Comparison of ENCODE assay signal across 21 cellular contexts in the genomic region with DNA sequence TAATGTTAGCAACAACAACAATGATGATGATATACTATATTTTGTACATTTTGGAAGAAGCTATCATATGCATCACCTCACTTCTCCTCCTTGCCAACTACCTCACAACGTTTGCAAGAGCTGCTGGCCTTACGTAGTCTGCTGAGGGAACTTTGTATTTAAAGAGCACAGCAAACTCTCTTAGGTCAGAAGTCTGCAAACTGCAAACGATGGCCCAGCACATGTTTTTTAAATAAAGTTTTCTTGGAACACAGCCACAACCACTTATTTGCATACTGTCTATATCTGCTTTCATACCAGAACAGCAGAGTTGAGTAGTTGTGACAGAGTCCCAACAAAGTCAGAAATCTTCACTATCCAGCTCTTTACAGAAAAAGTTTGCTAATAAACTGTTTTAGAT.
"Had no signal": no experiment of that assay in that cellular context is flagged by ENCODE, and none has a peak within 500 bp of the region (broad histone marks: within the 10 kb centered on the region; RNA-seq: fewer than 3 reads in every experiment).

No MANE protein-coding gene starts in this region.

- H3K9me3 ChIP-seq: gastroesophageal sphincter, spleen, tibial artery, upper lobe of left lung, uterus had no signal

- H3K27me3 ChIP-seq: gastroesophageal sphincter, tibial artery, upper lobe of left lung, uterus had no signal

- H3K36me3 ChIP-seq: gastroesophageal sphincter, spleen, tibial artery, upper lobe of left lung, uterus had no signal

- H3K27ac ChIP-seq: dorsolateral prefrontal cortex, gastroesophageal sphincter, spleen, tibial artery, upper lobe of left lung, uterus had no signal

- FAIRE-seq: endometrium had no signal

- H3K4me3 ChIP-seq: dorsolateral prefrontal cortex, gastroesophageal sphincter, spleen, tibial artery, upper lobe of left lung, uterus had no signal

- DNase-seq: cortex of kidney; dorsolateral prefrontal cortex; effector CD8-positive, alpha-beta T cell; glutamatergic neuron; islet precursor cell; mammary epithelial cell; natural killer cell; posterior cingulate gyrus; spleen; stimulated activated CD4-positive, alpha-beta T cell treated with anti-CD3 and anti-CD28 coated beads, Interleukin-15, amount 100 ng/mL, for 24 hours; stimulated activated CD4-positive, alpha-beta T cell treated with anti-CD3 and anti-CD28 coated beads, Interleukin-1b, Interleukin-23, amount 100 ng/mL, for 48 hours; stimulated activated CD4-positive, alpha-beta T cell treated with anti-CD3 and anti-CD28 coated beads, Interleukin-4, amount 100 ng/mL, for 24 hours; tibial artery; upper lobe of left lung; uterus had no signal

- H3K4me1 ChIP-seq: spleen, upper lobe of left lung, uterus had no signal

- ATAC-seq: esophagus mucosa; gastroesophageal sphincter; left lobe of liver; natural killer cell; sciatic nerve; stimulated activated memory B cell treated with anti-CD40 and anti-IgM and Interleukin-4, amounts not matched to agents 10 μg/mL and 1 μg/mL and 100 μg/mL, for 72 hours had no signal
